Comparison of ENCODE assay signal across 28 cellular contexts in genomic region chr10:89438525-89438924, GRCh38.
"Had no signal": no experiment of that assay in that cellular context is flagged by ENCODE, and none has a peak within 500 bp of the region (broad histone marks: within the 10 kb centered on the region; RNA-seq: fewer than 3 reads in every experiment).

No MANE protein-coding gene starts in this region.

- DNase-seq: dermis blood vessel endothelial cell; effector memory CD4-positive, alpha-beta T cell; foreskin melanocyte; hypothalamus; immature natural killer cell; kidney; left lung; mesendoderm; midbrain; naive thymus-derived CD8-positive, alpha-beta T cell; nephron progenitor cell; occipital lobe; ovary; posterior cingulate gyrus; psoas muscle; right cardiac atrium; sigmoid colon; spleen; stimulated activated naive B cell treated with anti-CD40 and anti-IgM and Interleukin-4, amounts not matched to agents 10 μg/mL and 1 μg/mL and 100 μg/mL, for 72 hours; upper lobe of right lung; uterus had no signal

- H3K36me3 ChIP-seq: esophagus muscularis mucosa, left lung, ovary, sigmoid colon, spleen, thoracic aorta, upper lobe of right lung, uterus had no signal

- H3K36me3 Mint-ChIP-seq: immature natural killer cell; naive thymus-derived CD8-positive, alpha-beta T cell had no signal

- FAIRE-seq: endothelial cell of umbilical vein, kidney had no signal

- H3K9me3 ChIP-seq: esophagus muscularis mucosa, left lung, ovary, psoas muscle, sigmoid colon, spleen, thoracic aorta, tibial nerve, upper lobe of right lung, uterus had no signal

- H3K4me3 Mint-ChIP-seq: immature natural killer cell; naive thymus-derived CD8-positive, alpha-beta T cell; nephron progenitor cell; stimulated activated naive B cell treated with anti-CD40 and anti-IgM and Interleukin-4, amounts not matched to agents 10 μg/mL and 1 μg/mL and 100 μg/mL, for 72 hours; stimulated activated naive CD8-positive, alpha-beta T cell treated with anti-CD3 and anti-CD28 coated beads, Interleukin-15, Interleukin-2, amounts not matched to agents 100 ng/mL and 50 ng/mL, for 24 hours had no signal

- H3K4me1 ChIP-seq: esophagus muscularis mucosa, left lung, psoas muscle, sigmoid colon, spleen, tibial nerve, upper lobe of right lung, uterus had no signal

- H3K27ac Mint-ChIP-seq: immature natural killer cell; naive thymus-derived CD8-positive, alpha-beta T cell; nephron progenitor cell; stimulated activated naive B cell treated with anti-CD40 and anti-IgM and Interleukin-4, amounts not matched to agents 10 μg/mL and 1 μg/mL and 100 μg/mL, for 72 hours; stimulated activated naive CD8-positive, alpha-beta T cell treated with anti-CD3 and anti-CD28 coated beads, Interleukin-15, Interleukin-2, amounts not matched to agents 100 ng/mL and 50 ng/mL, for 24 hours had no signal

- H3K4me1 Mint-ChIP-seq: immature natural killer cell; naive thymus-derived CD8-positive, alpha-beta T cell; nephron progenitor cell; stimulated activated naive B cell treated with anti-CD40 and anti-IgM and Interleukin-4, amounts not matched to agents 10 μg/mL and 1 μg/mL and 100 μg/mL, for 72 hours had no signal

- H3K9me3 Mint-ChIP-seq: naive thymus-derived CD8-positive, alpha-beta T cell; nephron progenitor cell; stimulated activated naive B cell treated with anti-CD40 and anti-IgM and Interleukin-4, amounts not matched to agents 10 μg/mL and 1 μg/mL and 100 μg/mL, for 72 hours; stimulated activated naive CD8-positive, alpha-beta T cell treated with anti-CD3 and anti-CD28 coated beads, Interleukin-15, Interleukin-2, amounts not matched to agents 100 ng/mL and 50 ng/mL, for 24 hours had no signal

- H3K27ac ChIP-seq: coronary artery, esophagus muscularis mucosa, left lung, ovary, psoas muscle, sigmoid colon, skin epidermis, spleen, thoracic aorta, tibial nerve, upper lobe of right lung, uterus had no signal

- H3K4me3 ChIP-seq: coronary artery, esophagus muscularis mucosa, left lung, ovary, psoas muscle, sigmoid colon, skin epidermis, spleen, thoracic aorta, tibial nerve, upper lobe of right lung, uterus had no signal

- H3K27me3 ChIP-seq: esophagus muscularis mucosa, left lung, ovary, sigmoid colon, tibial nerve, upper lobe of right lung, uterus had no signal
